Comparison of ENCODE assay signal across 1 cellular context in genomic region chr17:7280519-7281073, GRCh38.
TF ChIP-seq lines count a peak whose summit lies in the region.

No MANE protein-coding gene starts in this region.

TF ChIP-seq in HepG2, 621 proteins besides CTCF, POLR2A, EP300 and RAD21 (continued from another document and continues in another):
- TF ChIP-seq ZFP91 (CRISPR knock-in tag; IDR thresholded peaks at IDR 0.05; ENCODE audit: borderline replicate concordance) (peak; percentile 95; the same call in 1 of the 2 replicates), ATF2 (CRISPR knock-in tag; IDR thresholded peaks at IDR 0.05) (peak; percentile 18; the same call in 1 of the 2 replicates), U2AF1 (optimal IDR thresholded peaks at IDR 0.05; ENCODE audit: low read depth, low read length) (no peak), SOX5 (CRISPR knock-in tag; IDR thresholded peaks at IDR 0.05; ENCODE audit: borderline replicate concordance) (peak; percentile 38; the same call in 1 of the 2 replicates), KIAA2018 (CRISPR knock-in tag; IDR thresholded peaks at IDR 0.05; ENCODE audit: borderline replicate concordance) (no peak), BCL3 (CRISPR knock-in tag; IDR thresholded peaks at IDR 0.05) (peak; percentile 93), EED (CRISPR knock-in tag; IDR thresholded peaks at IDR 0.05) (no peak), THAP9 (CRISPR knock-in tag; IDR thresholded peaks at IDR 0.05; ENCODE audit: borderline replicate concordance) (peak; percentile 75; the same call in 1 of the 2 replicates), PHF5A (CRISPR knock-in tag; IDR thresholded peaks at IDR 0.05; ENCODE audit: low read depth, unreplicated experiment) (no peak), ZNF850 (CRISPR knock-in tag; conservative IDR thresholded peaks at IDR 0.05) (no peak), ZBTB33 (CRISPR knock-in tag; IDR thresholded peaks at IDR 0.05) (peak; percentile 83), YY1 (IDR thresholded peaks at IDR 0.05; ENCODE audit: insufficient read depth, insufficient replicate concordance, low read depth, low read length) (peak; percentile 38), HNF1B (CRISPR knock-in tag; IDR thresholded peaks at IDR 0.05) (peak; percentile 90), BORCS8-MEF2B (CRISPR knock-in tag; IDR thresholded peaks at IDR 0.05) (peak; percentile 52; the same call in 1 of the 2 replicates), MTA1 (CRISPR knock-in tag; IDR thresholded peaks at IDR 0.05; ENCODE audit: borderline replicate concordance) (peak; percentile 83; the same call in 1 of the 2 replicates), MXI1 (IDR thresholded peaks at IDR 0.05; ENCODE audit: borderline replicate concordance, low read depth, low read length) (peak; percentile 84; the same call in 1 of the 3 replicates), ARID5B (CRISPR knock-in tag; IDR thresholded peaks at IDR 0.05) (peak; percentile 60; the same call in 1 of the 2 replicates), SOX6 (IDR thresholded peaks at IDR 0.05) (no peak), SOX6 (CRISPR knock-in tag; IDR thresholded peaks at IDR 0.05) (peak; percentile 16; the same call in 1 of the 2 replicates), KDM5B (CRISPR knock-in tag; IDR thresholded peaks at IDR 0.05; ENCODE audit: borderline replicate concordance) (peak; percentile 69; the same call in 1 of the 2 replicates), XRCC5 (optimal IDR thresholded peaks at IDR 0.05; ENCODE audit: low read length) (peak; percentile 80), FOXO1 (CRISPR knock-in tag; IDR thresholded peaks at IDR 0.05) (peak; percentile 34; the same call in 1 of the 2 replicates)
